Comparison of ENCODE assay signal across 8 cellular contexts in genomic region chr11:133956650-133957633, GRCh38.
DNase-seq lines count a peak whose midpoint lies in the region; ATAC-seq and TF ChIP-seq lines count a peak whose summit lies in the region.

Gene IGSF9B (minus strand): TSS chr11:133956968. CDS start chr11:133956754, 214 bp downstream.

- TF ChIP-seq CTCF in GM10248 (IDR thresholded peaks at IDR 0.05; ENCODE audit: control extremely low read depth, extremely low read depth, low read depth, missing control alignments): no peak

- CTCF ChIA-PET in GM10248 (lab: Yijun Ruan, JAX): no interaction called here

- POLR2A ChIA-PET in GM10248 (lab: Yijun Ruan, JAX): no interaction called here

- ATAC-seq in HG02571 (IDR thresholded peaks at IDR 0.05; ENCODE audit: unreplicated experiment): peak; percentile 98
- ATAC-seq in activated CD4-positive, CD25-positive, alpha-beta regulatory T cell treated with anti-CD3 and anti-CD28 coated beads, Interleukin-2, amount 50 U/mL, for 24 hours: peak; percentile 96

- peak; percentile 93 for DNase-seq in GM10248 (ENCODE audit: extremely low spot score)
- peak; percentile 86 for DNase-seq in NCI-H146 (lab: John Stamatoyannopoulos, UW)
- peak; percentile 90 for DNase-seq in central memory CD4-positive, alpha-beta T cell
- peak; percentile 95 for DNase-seq in islet precursor cell
- DNase-seq in stimulated activated CD4-positive, alpha-beta T cell treated with anti-CD3 and anti-CD28 coated beads, Interleukin-12 subunit alpha, Interleukin-12 subunit beta, amount 100 ng/mL, for 48 hours (ENCODE audit: low read depth in 2 of 3, low spot score in 1 of 3): peak; percentile 87 to 88 (median 87)
- DNase-seq in NOMO-1 treated with dmso at 0.1 percent for 144 hours (lab: John Stamatoyannopoulos, UW; ENCODE audit: unreplicated experiment): no peak
